Comparison of ENCODE assay signal across 8 cellular contexts in the genomic region with DNA sequence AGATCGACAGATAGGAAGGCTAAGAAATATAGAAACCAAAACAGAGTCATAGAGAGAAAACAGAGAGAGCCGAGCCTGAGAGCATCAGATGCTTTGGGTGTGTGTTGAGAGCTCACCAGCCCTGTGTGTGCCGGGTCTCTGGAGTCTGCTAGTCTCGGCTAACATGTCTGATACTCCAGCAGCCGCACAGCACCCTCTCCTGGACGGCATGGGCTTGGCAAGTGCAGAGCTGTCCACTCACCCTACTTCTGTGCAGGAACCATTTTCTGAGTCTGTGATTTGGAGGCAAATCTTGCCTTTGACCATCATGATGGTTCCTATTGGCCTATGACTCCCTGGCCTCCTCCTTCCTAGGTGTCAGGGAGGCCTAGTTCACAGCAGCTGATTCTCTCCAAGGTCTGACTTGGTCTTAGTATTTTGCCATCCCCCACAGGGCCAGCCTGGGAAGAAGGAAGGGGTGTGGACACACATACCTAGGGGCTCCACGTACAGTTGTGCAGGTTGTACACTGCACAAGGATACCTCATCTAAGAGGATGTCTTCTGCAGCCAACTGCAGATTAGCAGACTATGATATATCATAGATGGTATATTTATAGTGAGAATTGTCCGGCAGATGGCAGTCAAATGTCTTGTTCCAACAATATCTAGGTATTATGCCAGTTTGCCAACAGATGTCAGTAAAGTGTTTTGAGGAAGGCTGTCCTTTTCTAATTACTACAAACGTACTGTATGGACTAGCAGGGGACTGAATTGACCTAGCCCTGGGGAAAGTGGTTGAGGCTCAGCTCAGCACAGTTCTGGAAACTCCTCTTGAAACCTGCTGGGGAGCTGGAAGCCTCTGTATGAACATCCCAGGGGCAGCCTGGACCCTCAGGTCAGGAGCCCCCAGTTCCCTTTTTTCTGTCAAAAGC. TPM values are rescaled to one million over a fixed set of nuclear protein-coding genes. Genes with fewer than 3 reads are reported as not detected.
DNase-seq lines count a peak whose midpoint lies in the region; ATAC-seq and TF ChIP-seq lines count a peak whose summit lies in the region.

No MANE protein-coding gene starts in this region.

- DNase-seq in NCI-H1092 treated with DMSO at 0.1 percent for 48 hours (lab: John Stamatoyannopoulos, UW) (peak; percentile 89), SK-N-MC (ENCODE audit: low read depth, low spot score) (peak; percentile 64), glutamatergic neuron (peak; percentile 96), posterior cingulate gyrus (peak; percentile 85 to 99 (median 94)), type B pancreatic cell (ENCODE audit: extremely low spot score, unreplicated experiment) (peak; percentile 90)
- peak; percentile 97 for DNase-seq in activated naive CD4-positive, alpha-beta T cell treated with anti-CD3 and anti-CD28 coated beads for 36 hours

- TF ChIP-seq CTCF in GM12801 (IDR thresholded peaks at IDR 0.05; ENCODE audit: extremely low read depth, insufficient read length) (peak; percentile 63), glutamatergic neuron (IDR thresholded peaks at IDR 0.05; ENCODE audit: partially characterized antibody, unreplicated experiment) (peak; percentile 79), type B pancreatic cell (conservative IDR thresholded peaks at IDR 0.05) (peak; percentile 95)

- H3K4me3 ChIP-seq in SK-N-MC: no peak overlapping the region

- H3K27ac Mint-ChIP-seq in activated naive CD4-positive, alpha-beta T cell treated with anti-CD3 and anti-CD28 coated beads for 36 hours: peak overlapping the region; percentile 26
- peak overlapping the region; percentile 76 for H3K27ac Mint-ChIP-seq in glutamatergic neuron (ENCODE audit: unreplicated experiment)
- H3K27ac Mint-ChIP-seq in type B pancreatic cell: peak overlapping the region; percentile 54

- H3K36me3 Mint-ChIP-seq in activated naive CD4-positive, alpha-beta T cell treated with anti-CD3 and anti-CD28 coated beads for 36 hours (ENCODE audit: low read depth): no peaks in the 10 kb centered on the region
- H3K36me3 Mint-ChIP-seq in glutamatergic neuron (ENCODE audit: unreplicated experiment) (no peaks in the 10 kb centered on the region), type B pancreatic cell (no peaks in the 10 kb centered on the region)

- intact Hi-C loops in activated naive CD4-positive, alpha-beta T cell treated with anti-CD3 and anti-CD28 coated beads for 36 hours (cut with micrococcal nuclease): loop anchor here (1.0 to 10.0 kb wide), 13 partner anchors 32 to 674 kb away; a partner anchor contains a TSS
- intact Hi-C loops in posterior cingulate gyrus (cut with DNase I): loop anchor here (1.0 to 5.0 kb wide), 4 partner anchors 39 to 251 kb away; no protein-coding TSS in a partner anchor

- ATAC-seq in HG02642 (IDR thresholded peaks at IDR 0.05; ENCODE audit: poor library complexity, unreplicated experiment): peak; percentile 88

- CTCF ChIA-PET in activated naive CD4-positive, alpha-beta T cell treated with anti-CD3 and anti-CD28 coated beads for 36 hours (lab: Charles Lee): interaction anchor here (0.6 to 23.0 kb wide), 77 partner anchors 12 to 686 kb away, joined by 3 to 704 read pairs (median 4); a partner anchor contains a TSS

- no peaks in the 10 kb centered on the region for H3K9me3 Mint-ChIP-seq in activated naive CD4-positive, alpha-beta T cell treated with anti-CD3 and anti-CD28 coated beads for 36 hours
- H3K9me3 Mint-ChIP-seq in glutamatergic neuron (ENCODE audit: unreplicated experiment) (peaks cover 3% of the 10 kb centered on the region), type B pancreatic cell (no peaks in the 10 kb centered on the region)

- H3K4me3 Mint-ChIP-seq in activated naive CD4-positive, alpha-beta T cell treated with anti-CD3 and anti-CD28 coated beads for 36 hours: no peak overlapping the region
- H3K4me3 Mint-ChIP-seq in glutamatergic neuron (ENCODE audit: unreplicated experiment) (peak overlapping the region; percentile 34), type B pancreatic cell (no peak overlapping the region)

- H3K27ac ChIP-seq in SK-N-MC: no peak overlapping the region

- H3K4me1 Mint-ChIP-seq in activated naive CD4-positive, alpha-beta T cell treated with anti-CD3 and anti-CD28 coated beads for 36 hours (ENCODE audit: low read depth): peaks cover 38% of the 10 kb centered on the region
- H3K4me1 Mint-ChIP-seq in glutamatergic neuron (ENCODE audit: low read depth, unreplicated experiment) (peaks cover 8% of the 10 kb centered on the region), type B pancreatic cell (ENCODE audit: unreplicated experiment) (peaks cover 28% of the 10 kb centered on the region)

- H3K27me3 Mint-ChIP-seq in activated naive CD4-positive, alpha-beta T cell treated with anti-CD3 and anti-CD28 coated beads for 36 hours (ENCODE audit: low read depth): no peaks in the 10 kb centered on the region
- H3K27me3 Mint-ChIP-seq in glutamatergic neuron (ENCODE audit: unreplicated experiment): peaks cover 2% of the 10 kb centered on the region
- no peaks in the 10 kb centered on the region for H3K27me3 Mint-ChIP-seq in type B pancreatic cell

- H3K9ac ChIP-seq in SK-N-MC (ENCODE audit: insufficient read length): no peak overlapping the region

- no peaks in the 10 kb centered on the region for H3K9me3 ChIP-seq in SK-N-MC (ENCODE audit: low read depth, low read length)

- no peaks in the 10 kb centered on the region for H3K36me3 ChIP-seq in SK-N-MC (ENCODE audit: insufficient read depth, low read length)

RNA-seq across cellular contexts. Expression of a gene that starts 13.0 kb away (rescaled TPM):
- under 1 TPM; 0.25 to 0.48 TPM for total RNA-seq in activated naive CD4-positive, alpha-beta T cell treated with anti-CD3 and anti-CD28 coated beads for 36 hours
- total RNA-seq in glutamatergic neuron (ENCODE audit: unreplicated experiment) (not detected), type B pancreatic cell (ENCODE audit: low replicate concordance) (0.10 TPM in 1 of 2 replicates, not detected in the other)

RNA-seq across cellular contexts. Expression of a gene that starts 32.4 kb away (rescaled TPM):
- 100 to 1,000 TPM in 1 of 2 experiments, 10 to 100 TPM in 1; 97.4 to 101 TPM for total RNA-seq in activated naive CD4-positive, alpha-beta T cell treated with anti-CD3 and anti-CD28 coated beads for 36 hours
- total RNA-seq in glutamatergic neuron (ENCODE audit: unreplicated experiment) (179 TPM), type B pancreatic cell (ENCODE audit: low replicate concordance) (163 and 184 TPM in 2 replicates)

Comparison
In these comparisons a context has a peak if more than half of its experiments do, and no peak if none do; other contexts are left out.
1. H3K27ac Mint-ChIP-seq: peak in every context shown above with its lines; median percentile 76 in glutamatergic neuron; 54 in type B pancreatic cell; 26 in activated naive CD4-positive, alpha-beta T cell treated with anti-CD3 and anti-CD28 coated beads for 36 hours.